Comparison of ENCODE assay signal across 1 cellular context in the genomic region with DNA sequence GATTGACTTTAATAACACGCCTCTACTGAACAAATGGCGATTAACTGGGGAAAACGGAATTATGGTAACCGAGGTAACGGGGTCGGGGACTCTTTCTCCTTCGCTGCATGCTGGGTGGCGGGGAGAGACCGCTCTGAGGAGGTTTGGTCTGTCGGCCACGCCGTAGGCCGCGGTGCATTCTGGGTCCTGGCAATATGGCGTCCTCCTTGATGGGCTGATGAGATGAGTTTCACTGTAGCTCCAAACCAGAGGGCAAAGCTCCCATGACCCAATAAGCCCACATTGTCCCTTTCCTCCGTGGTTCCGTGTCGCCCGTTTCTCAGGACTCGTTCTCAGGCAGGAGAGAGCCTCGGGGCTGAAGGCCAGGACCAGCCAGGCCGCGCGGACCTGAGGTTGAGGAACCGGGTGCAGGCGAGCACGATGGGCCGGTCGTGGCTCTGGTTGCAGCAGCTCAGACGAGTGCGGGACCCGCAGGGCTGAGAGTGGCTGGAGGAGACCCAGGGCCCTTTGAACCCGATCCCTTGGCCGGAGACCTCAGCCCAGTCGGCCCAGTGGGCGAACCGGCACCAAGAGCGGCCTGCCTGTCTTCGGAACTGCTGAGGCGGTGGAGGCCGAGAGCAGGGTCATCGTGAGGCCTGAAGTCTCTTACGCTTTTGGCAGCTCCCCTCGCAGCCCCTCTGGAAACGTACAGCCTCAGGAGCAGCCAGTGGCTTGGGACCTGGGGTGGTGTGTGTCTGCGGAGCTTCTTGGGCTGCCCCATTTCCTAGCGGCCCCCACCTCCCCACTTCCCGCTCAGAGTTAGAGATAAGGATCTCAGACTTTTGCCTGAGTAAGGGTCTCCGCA.
TF ChIP-seq lines count a peak whose summit lies in the region.

A gene with protein sequence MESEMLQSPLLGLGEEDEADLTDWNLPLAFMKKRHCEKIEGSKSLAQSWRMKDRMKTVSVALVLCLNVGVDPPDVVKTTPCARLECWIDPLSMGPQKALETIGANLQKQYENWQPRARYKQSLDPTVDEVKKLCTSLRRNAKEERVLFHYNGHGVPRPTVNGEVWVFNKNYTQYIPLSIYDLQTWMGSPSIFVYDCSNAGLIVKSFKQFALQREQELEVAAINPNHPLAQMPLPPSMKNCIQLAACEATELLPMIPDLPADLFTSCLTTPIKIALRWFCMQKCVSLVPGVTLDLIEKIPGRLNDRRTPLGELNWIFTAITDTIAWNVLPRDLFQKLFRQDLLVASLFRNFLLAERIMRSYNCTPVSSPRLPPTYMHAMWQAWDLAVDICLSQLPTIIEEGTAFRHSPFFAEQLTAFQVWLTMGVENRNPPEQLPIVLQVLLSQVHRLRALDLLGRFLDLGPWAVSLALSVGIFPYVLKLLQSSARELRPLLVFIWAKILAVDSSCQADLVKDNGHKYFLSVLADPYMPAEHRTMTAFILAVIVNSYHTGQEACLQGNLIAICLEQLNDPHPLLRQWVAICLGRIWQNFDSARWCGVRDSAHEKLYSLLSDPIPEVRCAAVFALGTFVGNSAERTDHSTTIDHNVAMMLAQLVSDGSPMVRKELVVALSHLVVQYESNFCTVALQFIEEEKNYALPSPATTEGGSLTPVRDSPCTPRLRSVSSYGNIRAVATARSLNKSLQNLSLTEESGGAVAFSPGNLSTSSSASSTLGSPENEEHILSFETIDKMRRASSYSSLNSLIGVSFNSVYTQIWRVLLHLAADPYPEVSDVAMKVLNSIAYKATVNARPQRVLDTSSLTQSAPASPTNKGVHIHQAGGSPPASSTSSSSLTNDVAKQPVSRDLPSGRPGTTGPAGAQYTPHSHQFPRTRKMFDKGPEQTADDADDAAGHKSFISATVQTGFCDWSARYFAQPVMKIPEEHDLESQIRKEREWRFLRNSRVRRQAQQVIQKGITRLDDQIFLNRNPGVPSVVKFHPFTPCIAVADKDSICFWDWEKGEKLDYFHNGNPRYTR (N-terminal part only) (plus strand): TSS at position 184 of the 844 bp plus-strand sequence. CDS start 792 bp downstream, outside the sequence.

TF ChIP-seq in K562, 482 proteins besides CTCF, POLR2A, EP300 and RAD21 (continued from another document and continues in another):
- TF ChIP-seq, protein P1, sequence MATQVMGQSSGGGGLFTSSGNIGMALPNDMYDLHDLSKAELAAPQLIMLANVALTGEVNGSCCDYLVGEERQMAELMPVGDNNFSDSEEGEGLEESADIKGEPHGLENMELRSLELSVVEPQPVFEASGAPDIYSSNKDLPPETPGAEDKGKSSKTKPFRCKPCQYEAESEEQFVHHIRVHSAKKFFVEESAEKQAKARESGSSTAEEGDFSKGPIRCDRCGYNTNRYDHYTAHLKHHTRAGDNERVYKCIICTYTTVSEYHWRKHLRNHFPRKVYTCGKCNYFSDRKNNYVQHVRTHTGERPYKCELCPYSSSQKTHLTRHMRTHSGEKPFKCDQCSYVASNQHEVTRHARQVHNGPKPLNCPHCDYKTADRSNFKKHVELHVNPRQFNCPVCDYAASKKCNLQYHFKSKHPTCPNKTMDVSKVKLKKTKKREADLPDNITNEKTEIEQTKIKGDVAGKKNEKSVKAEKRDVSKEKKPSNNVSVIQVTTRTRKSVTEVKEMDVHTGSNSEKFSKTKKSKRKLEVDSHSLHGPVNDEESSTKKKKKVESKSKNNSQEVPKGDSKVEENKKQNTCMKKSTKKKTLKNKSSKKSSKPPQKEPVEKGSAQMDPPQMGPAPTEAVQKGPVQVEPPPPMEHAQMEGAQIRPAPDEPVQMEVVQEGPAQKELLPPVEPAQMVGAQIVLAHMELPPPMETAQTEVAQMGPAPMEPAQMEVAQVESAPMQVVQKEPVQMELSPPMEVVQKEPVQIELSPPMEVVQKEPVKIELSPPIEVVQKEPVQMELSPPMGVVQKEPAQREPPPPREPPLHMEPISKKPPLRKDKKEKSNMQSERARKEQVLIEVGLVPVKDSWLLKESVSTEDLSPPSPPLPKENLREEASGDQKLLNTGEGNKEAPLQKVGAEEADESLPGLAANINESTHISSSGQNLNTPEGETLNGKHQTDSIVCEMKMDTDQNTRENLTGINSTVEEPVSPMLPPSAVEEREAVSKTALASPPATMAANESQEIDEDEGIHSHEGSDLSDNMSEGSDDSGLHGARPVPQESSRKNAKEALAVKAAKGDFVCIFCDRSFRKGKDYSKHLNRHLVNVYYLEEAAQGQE (CRISPR knock-in tag; IDR thresholded peaks at IDR 0.05; ENCODE audit: low read depth), result no peak
- peak; percentile 64; the same call in 1 of the 2 replicates for TF ChIP-seq LCOR (CRISPR knock-in tag; IDR thresholded peaks at IDR 0.05)
- TF ChIP-seq, protein P2, sequence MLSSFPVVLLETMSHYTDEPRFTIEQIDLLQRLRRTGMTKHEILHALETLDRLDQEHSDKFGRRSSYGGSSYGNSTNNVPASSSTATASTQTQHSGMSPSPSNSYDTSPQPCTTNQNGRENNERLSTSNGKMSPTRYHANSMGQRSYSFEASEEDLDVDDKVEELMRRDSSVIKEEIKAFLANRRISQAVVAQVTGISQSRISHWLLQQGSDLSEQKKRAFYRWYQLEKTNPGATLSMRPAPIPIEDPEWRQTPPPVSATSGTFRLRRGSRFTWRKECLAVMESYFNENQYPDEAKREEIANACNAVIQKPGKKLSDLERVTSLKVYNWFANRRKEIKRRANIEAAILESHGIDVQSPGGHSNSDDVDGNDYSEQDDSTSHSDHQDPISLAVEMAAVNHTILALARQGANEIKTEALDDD (IDR thresholded peaks at IDR 0.05), result no peak
- TF ChIP-seq, protein P3, sequence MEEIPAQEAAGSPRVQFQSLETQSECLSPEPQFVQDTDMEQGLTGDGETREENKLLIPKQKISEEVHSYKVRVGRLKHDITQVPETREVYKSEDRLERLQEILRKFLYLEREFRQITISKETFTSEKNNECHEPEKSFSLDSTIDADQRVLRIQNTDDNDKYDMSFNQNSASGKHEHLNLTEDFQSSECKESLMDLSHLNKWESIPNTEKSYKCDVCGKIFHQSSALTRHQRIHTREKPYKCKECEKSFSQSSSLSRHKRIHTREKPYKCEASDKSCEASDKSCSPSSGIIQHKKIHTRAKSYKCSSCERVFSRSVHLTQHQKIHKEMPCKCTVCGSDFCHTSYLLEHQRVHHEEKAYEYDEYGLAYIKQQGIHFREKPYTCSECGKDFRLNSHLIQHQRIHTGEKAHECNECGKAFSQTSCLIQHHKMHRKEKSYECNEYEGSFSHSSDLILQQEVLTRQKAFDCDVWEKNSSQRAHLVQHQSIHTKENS (CRISPR knock-in tag; IDR thresholded peaks at IDR 0.05), result no peak
- peak in 1 of 2 experiments; percentile 67; a peak in 1 of 4 replicates for TF ChIP-seq TEAD1 (CRISPR knock-in tag; IDR thresholded peaks at IDR 0.05)
- no peak for TF ChIP-seq ZBTB17 (CRISPR knock-in tag; IDR thresholded peaks at IDR 0.05)
- no peak for TF ChIP-seq SMARCE1 (IDR thresholded peaks at IDR 0.05)
- TF ChIP-seq TOE1 (IDR thresholded peaks at IDR 0.05; ENCODE audit: borderline replicate concordance), result peak; percentile 83
- no peak for TF ChIP-seq TOE1 (CRISPR knock-in tag; IDR thresholded peaks at IDR 0.05; ENCODE audit: borderline replicate concordance, low read depth)
- peak; percentile 15; the same call in 1 of the 2 replicates for TF ChIP-seq STAT5A (IDR thresholded peaks at IDR 0.05; ENCODE audit: borderline replicate concordance, low read length)
- TF ChIP-seq HNRNPUL1 (IDR thresholded peaks at IDR 0.05; ENCODE audit: low read length), result no peak
- TF ChIP-seq NR1H2 (CRISPR knock-in tag; IDR thresholded peaks at IDR 0.05), result no peak; the same call in 1 of the 2 replicates
- TF ChIP-seq, protein P4, sequence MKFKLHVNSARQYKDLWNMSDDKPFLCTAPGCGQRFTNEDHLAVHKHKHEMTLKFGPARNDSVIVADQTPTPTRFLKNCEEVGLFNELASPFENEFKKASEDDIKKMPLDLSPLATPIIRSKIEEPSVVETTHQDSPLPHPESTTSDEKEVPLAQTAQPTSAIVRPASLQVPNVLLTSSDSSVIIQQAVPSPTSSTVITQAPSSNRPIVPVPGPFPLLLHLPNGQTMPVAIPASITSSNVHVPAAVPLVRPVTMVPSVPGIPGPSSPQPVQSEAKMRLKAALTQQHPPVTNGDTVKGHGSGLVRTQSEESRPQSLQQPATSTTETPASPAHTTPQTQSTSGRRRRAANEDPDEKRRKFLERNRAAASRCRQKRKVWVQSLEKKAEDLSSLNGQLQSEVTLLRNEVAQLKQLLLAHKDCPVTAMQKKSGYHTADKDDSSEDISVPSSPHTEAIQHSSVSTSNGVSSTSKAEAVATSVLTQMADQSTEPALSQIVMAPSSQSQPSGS (CRISPR knock-in tag; IDR thresholded peaks at IDR 0.05), result no peak
- TF ChIP-seq TAF9B (IDR thresholded peaks at IDR 0.05; ENCODE audit: partially characterized antibody), result peak; percentile 96
- TF ChIP-seq NELFE (IDR thresholded peaks at IDR 0.05; ENCODE audit: insufficient read depth, insufficient read length), result no peak
- no peak for TF ChIP-seq ZNF507 (tag; conservative IDR thresholded peaks at IDR 0.05)
- 0 out of 2 replicates have a peak, but pooled peaks have one; percentile 65 for TF ChIP-seq ZNF232 (CRISPR knock-in tag; IDR thresholded peaks at IDR 0.05)
- TF ChIP-seq, protein P5, sequence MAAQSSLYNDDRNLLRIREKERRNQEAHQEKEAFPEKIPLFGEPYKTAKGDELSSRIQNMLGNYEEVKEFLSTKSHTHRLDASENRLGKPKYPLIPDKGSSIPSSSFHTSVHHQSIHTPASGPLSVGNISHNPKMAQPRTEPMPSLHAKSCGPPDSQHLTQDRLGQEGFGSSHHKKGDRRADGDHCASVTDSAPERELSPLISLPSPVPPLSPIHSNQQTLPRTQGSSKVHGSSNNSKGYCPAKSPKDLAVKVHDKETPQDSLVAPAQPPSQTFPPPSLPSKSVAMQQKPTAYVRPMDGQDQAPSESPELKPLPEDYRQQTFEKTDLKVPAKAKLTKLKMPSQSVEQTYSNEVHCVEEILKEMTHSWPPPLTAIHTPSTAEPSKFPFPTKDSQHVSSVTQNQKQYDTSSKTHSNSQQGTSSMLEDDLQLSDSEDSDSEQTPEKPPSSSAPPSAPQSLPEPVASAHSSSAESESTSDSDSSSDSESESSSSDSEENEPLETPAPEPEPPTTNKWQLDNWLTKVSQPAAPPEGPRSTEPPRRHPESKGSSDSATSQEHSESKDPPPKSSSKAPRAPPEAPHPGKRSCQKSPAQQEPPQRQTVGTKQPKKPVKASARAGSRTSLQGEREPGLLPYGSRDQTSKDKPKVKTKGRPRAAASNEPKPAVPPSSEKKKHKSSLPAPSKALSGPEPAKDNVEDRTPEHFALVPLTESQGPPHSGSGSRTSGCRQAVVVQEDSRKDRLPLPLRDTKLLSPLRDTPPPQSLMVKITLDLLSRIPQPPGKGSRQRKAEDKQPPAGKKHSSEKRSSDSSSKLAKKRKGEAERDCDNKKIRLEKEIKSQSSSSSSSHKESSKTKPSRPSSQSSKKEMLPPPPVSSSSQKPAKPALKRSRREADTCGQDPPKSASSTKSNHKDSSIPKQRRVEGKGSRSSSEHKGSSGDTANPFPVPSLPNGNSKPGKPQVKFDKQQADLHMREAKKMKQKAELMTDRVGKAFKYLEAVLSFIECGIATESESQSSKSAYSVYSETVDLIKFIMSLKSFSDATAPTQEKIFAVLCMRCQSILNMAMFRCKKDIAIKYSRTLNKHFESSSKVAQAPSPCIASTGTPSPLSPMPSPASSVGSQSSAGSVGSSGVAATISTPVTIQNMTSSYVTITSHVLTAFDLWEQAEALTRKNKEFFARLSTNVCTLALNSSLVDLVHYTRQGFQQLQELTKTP (IDR thresholded peaks at IDR 0.05; ENCODE audit: low read depth in 1 of 2, partially characterized antibody in 2 of 2), result peak; percentile 71 to 91
- no peak for TF ChIP-seq ZSCAN29 (IDR thresholded peaks at IDR 0.05)
- TF ChIP-seq, protein P6, sequence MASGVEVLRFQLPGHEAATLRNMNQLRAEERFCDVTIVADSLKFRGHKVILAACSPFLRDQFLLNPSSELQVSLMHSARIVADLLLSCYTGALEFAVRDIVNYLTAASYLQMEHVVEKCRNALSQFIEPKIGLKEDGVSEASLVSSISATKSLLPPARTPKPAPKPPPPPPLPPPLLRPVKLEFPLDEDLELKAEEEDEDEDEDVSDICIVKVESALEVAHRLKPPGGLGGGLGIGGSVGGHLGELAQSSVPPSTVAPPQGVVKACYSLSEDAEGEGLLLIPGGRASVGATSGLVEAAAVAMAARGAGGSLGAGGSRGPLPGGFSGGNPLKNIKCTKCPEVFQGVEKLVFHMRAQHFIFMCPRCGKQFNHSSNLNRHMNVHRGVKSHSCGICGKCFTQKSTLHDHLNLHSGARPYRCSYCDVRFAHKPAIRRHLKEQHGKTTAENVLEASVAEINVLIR (CRISPR knock-in tag; IDR thresholded peaks at IDR 0.05), result no peak
- TF ChIP-seq, protein P7, sequence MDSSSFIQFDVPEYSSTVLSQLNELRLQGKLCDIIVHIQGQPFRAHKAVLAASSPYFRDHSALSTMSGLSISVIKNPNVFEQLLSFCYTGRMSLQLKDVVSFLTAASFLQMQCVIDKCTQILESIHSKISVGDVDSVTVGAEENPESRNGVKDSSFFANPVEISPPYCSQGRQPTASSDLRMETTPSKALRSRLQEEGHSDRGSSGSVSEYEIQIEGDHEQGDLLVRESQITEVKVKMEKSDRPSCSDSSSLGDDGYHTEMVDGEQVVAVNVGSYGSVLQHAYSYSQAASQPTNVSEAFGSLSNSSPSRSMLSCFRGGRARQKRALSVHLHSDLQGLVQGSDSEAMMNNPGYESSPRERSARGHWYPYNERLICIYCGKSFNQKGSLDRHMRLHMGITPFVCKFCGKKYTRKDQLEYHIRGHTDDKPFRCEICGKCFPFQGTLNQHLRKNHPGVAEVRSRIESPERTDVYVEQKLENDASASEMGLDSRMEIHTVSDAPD (CRISPR knock-in tag; IDR thresholded peaks at IDR 0.05), result no peak
- TF ChIP-seq, protein P8, sequence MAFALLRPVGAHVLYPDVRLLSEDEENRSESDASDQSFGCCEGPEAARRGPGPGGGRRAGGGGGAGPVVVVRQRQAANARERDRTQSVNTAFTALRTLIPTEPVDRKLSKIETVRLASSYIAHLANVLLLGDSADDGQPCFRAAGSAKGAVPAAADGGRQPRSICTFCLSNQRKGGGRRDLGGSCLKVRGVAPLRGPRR (CRISPR knock-in tag; IDR thresholded peaks at IDR 0.05), result no peak
